1 cellular context compared by ENCODE assay signal in the genomic region with DNA sequence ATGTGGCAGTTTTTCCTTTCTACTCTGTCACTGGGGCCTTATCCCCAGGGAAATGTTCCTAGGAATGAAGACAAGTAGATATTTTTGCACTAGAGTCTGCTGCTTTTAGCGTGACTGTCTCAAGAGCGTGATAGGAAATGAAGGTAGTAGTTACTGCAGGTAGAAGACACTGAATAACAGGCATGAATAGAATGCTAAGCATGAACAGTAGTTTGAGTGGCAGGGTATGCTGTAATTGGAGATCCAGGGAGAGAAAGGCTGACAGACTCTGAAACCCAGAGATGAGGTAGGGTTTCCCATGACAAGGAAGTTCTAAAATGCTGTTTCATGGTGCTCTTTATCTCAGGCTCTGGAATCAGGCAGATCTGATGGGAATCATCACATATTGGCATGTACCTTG.
TF ChIP-seq lines count a peak whose summit lies in the region.

No MANE protein-coding gene starts in this region.

TF ChIP-seq in H1, 55 proteins besides CTCF, POLR2A, EP300 and RAD21 (continued from another document):
- TF ChIP-seq, protein P1, sequence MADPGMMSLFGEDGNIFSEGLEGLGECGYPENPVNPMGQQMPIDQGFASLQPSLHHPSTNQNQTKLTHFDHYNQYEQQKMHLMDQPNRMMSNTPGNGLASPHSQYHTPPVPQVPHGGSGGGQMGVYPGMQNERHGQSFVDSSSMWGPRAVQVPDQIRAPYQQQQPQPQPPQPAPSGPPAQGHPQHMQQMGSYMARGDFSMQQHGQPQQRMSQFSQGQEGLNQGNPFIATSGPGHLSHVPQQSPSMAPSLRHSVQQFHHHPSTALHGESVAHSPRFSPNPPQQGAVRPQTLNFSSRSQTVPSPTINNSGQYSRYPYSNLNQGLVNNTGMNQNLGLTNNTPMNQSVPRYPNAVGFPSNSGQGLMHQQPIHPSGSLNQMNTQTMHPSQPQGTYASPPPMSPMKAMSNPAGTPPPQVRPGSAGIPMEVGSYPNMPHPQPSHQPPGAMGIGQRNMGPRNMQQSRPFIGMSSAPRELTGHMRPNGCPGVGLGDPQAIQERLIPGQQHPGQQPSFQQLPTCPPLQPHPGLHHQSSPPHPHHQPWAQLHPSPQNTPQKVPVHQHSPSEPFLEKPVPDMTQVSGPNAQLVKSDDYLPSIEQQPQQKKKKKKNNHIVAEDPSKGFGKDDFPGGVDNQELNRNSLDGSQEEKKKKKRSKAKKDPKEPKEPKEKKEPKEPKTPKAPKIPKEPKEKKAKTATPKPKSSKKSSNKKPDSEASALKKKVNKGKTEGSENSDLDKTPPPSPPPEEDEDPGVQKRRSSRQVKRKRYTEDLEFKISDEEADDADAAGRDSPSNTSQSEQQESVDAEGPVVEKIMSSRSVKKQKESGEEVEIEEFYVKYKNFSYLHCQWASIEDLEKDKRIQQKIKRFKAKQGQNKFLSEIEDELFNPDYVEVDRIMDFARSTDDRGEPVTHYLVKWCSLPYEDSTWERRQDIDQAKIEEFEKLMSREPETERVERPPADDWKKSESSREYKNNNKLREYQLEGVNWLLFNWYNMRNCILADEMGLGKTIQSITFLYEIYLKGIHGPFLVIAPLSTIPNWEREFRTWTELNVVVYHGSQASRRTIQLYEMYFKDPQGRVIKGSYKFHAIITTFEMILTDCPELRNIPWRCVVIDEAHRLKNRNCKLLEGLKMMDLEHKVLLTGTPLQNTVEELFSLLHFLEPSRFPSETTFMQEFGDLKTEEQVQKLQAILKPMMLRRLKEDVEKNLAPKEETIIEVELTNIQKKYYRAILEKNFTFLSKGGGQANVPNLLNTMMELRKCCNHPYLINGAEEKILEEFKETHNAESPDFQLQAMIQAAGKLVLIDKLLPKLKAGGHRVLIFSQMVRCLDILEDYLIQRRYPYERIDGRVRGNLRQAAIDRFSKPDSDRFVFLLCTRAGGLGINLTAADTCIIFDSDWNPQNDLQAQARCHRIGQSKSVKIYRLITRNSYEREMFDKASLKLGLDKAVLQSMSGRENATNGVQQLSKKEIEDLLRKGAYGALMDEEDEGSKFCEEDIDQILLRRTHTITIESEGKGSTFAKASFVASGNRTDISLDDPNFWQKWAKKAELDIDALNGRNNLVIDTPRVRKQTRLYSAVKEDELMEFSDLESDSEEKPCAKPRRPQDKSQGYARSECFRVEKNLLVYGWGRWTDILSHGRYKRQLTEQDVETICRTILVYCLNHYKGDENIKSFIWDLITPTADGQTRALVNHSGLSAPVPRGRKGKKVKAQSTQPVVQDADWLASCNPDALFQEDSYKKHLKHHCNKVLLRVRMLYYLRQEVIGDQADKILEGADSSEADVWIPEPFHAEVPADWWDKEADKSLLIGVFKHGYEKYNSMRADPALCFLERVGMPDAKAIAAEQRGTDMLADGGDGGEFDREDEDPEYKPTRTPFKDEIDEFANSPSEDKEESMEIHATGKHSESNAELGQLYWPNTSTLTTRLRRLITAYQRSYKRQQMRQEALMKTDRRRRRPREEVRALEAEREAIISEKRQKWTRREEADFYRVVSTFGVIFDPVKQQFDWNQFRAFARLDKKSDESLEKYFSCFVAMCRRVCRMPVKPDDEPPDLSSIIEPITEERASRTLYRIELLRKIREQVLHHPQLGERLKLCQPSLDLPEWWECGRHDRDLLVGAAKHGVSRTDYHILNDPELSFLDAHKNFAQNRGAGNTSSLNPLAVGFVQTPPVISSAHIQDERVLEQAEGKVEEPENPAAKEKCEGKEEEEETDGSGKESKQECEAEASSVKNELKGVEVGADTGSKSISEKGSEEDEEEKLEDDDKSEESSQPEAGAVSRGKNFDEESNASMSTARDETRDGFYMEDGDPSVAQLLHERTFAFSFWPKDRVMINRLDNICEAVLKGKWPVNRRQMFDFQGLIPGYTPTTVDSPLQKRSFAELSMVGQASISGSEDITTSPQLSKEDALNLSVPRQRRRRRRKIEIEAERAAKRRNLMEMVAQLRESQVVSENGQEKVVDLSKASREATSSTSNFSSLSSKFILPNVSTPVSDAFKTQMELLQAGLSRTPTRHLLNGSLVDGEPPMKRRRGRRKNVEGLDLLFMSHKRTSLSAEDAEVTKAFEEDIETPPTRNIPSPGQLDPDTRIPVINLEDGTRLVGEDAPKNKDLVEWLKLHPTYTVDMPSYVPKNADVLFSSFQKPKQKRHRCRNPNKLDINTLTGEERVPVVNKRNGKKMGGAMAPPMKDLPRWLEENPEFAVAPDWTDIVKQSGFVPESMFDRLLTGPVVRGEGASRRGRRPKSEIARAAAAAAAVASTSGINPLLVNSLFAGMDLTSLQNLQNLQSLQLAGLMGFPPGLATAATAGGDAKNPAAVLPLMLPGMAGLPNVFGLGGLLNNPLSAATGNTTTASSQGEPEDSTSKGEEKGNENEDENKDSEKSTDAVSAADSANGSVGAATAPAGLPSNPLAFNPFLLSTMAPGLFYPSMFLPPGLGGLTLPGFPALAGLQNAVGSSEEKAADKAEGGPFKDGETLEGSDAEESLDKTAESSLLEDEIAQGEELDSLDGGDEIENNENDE (IDR thresholded peaks at IDR 0.05; ENCODE audit: insufficient replicate concordance, low read length): no peak
- TF ChIP-seq ATF2 (IDR thresholded peaks at IDR 0.05; ENCODE audit: low read length): no peak
